ENCODE assay signal across 19 cellular contexts in the genomic region with DNA sequence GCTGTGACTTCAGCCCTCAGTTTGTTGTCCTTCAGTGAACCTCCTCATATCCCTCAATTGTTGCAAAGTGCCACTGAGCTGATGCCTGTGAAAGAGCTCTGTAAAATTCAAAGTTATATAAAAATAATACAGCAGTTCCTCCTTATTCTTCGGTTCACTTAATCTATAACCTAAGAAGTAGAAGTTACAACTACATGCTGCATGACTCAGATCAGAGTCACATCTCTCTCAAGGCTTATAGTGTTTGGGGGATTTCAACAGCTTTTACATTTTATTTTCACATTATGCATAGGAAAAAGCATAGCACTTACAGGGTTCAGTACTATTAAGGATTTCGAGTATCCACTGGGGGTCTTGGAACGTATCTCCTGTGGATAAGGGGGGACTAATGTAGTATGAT. TPM values are rescaled to one million over a fixed set of nuclear protein-coding genes. Genes with fewer than 3 reads are reported as not detected.
A peak's percentile ranks its signal among the peaks of the same experiment; 100 is the strongest.
DNase-seq lines count a peak whose midpoint lies in the region; ATAC-seq, FAIRE-seq and TF ChIP-seq lines count a peak whose summit lies in the region.
"Had no signal": no experiment of that assay in that cellular context is flagged by ENCODE, and none has a peak within 500 bp of the region (broad histone marks: within the 10 kb centered on the region; RNA-seq: fewer than 3 reads in every experiment).

No MANE protein-coding gene starts in this region.

- H3K27ac Mint-ChIP-seq in activated T-helper 17 cell treated with anti-CD3 and anti-CD28 coated beads, Interleukin-2, amount 50 U/mL, for 72 hours: no peak overlapping the region
- H3K27ac Mint-ChIP-seq: activated naive CD4-positive, alpha-beta T cell treated with anti-CD3 and anti-CD28 coated beads, Interleukin-2, amount 50 U/mL, for 24 hours; stimulated activated memory B cell treated with anti-CD40 and anti-IgM and Interleukin-4, amounts not matched to agents 10 μg/mL and 1 μg/mL and 100 μg/mL, for 72 hours had no signal

- no peak overlapping the region for H3K4me3 Mint-ChIP-seq in activated T-helper 17 cell treated with anti-CD3 and anti-CD28 coated beads, Interleukin-2, amount 50 U/mL, for 72 hours
- H3K4me3 Mint-ChIP-seq: activated naive CD4-positive, alpha-beta T cell treated with anti-CD3 and anti-CD28 coated beads, Interleukin-2, amount 50 U/mL, for 24 hours; central memory CD8-positive, alpha-beta T cell; stimulated activated memory B cell treated with anti-CD40 and anti-IgM and Interleukin-4, amounts not matched to agents 10 μg/mL and 1 μg/mL and 100 μg/mL, for 72 hours had no signal

- TF ChIP-seq POLR2A in A549 (IDR thresholded peaks at IDR 0.05; ENCODE audit: low read length): no peak

- peaks cover 12% of the 10 kb centered on the region for H3K4me1 ChIP-seq in A549
- H3K4me1 ChIP-seq: heart left ventricle had no signal

- no peak for TF ChIP-seq RAD21 in A549 (conservative IDR thresholded peaks at IDR 0.05 in 1 of 2, IDR thresholded peaks at IDR 0.05 in 1 of 2)

- WGBS in A549 (ENCODE audit: missing lambda C conversion rate): 6% methylated on average over 3 of the region's 3 CpGs

- H3K4me3 ChIP-seq in A549 (no peak overlapping the region), fibroblast of the aortic adventitia (ENCODE audit: low read depth, low read length) (no peak overlapping the region)
- H3K4me3 ChIP-seq: heart left ventricle, skin epidermis had no signal

- H3K4me2 ChIP-seq in A549: peak overlapping the region; percentile 55

- no peaks in the 10 kb centered on the region for H3K27me3 Mint-ChIP-seq in activated T-helper 17 cell treated with anti-CD3 and anti-CD28 coated beads, Interleukin-2, amount 50 U/mL, for 72 hours
- H3K27me3 Mint-ChIP-seq: activated naive CD4-positive, alpha-beta T cell treated with anti-CD3 and anti-CD28 coated beads, Interleukin-2, amount 50 U/mL, for 24 hours; central memory CD8-positive, alpha-beta T cell; stimulated activated memory B cell treated with anti-CD40 and anti-IgM and Interleukin-4, amounts not matched to agents 10 μg/mL and 1 μg/mL and 100 μg/mL, for 72 hours had no signal

- POLR2A ChIA-PET in A549 (lab: Yijun Ruan, JAX): interaction anchor here (0.9 to 1.0 kb wide), 2 partner anchors 25 to 39 kb away, joined by 3 read pairs; partner anchors contain the start of gene GCNT1

- DNase-seq in A549 (ENCODE audit: low read depth in 1 of 2, low spot score in 1 of 2) (no peak), fibroblast of the aortic adventitia (ENCODE audit: low read depth) (peak; percentile 65), middle frontal gyrus (ENCODE audit: extremely low spot score, low spot score) (no peak), GF-D8 (lab: John Stamatoyannopoulos, UW) (no peak)
- DNase-seq in activated CD4-positive, alpha-beta T cell treated with anti-CD3 and anti-CD28 coated beads for 4 hours: no peak
- DNase-seq: heart left ventricle, KBM-7, kidney, NCI-H1436 treated with DMSO at 0.1 percent for 48 hours, NCI-H446 treated with DMSO at 0.1 percent for 48 hours had no signal

- no peak for TF ChIP-seq EP300 in A549 (IDR thresholded peaks at IDR 0.05)

- no peaks in the 10 kb centered on the region for H3K36me3 Mint-ChIP-seq in activated T-helper 17 cell treated with anti-CD3 and anti-CD28 coated beads, Interleukin-2, amount 50 U/mL, for 72 hours (ENCODE audit: low read depth)
- H3K36me3 Mint-ChIP-seq: activated naive CD4-positive, alpha-beta T cell treated with anti-CD3 and anti-CD28 coated beads, Interleukin-2, amount 50 U/mL, for 24 hours; stimulated activated memory B cell treated with anti-CD40 and anti-IgM and Interleukin-4, amounts not matched to agents 10 μg/mL and 1 μg/mL and 100 μg/mL, for 72 hours had no signal

- CTCF ChIA-PET in A549 (lab: Yijun Ruan, JAX): interaction anchor here (2.9 kb wide), 1 partner anchor 14 kb away, joined by 11 read pairs; no protein-coding TSS in a partner anchor

- no peak for TF ChIP-seq CTCF in A549 (IDR thresholded peaks at IDR 0.05)
- TF ChIP-seq CTCF in fibroblast of the aortic adventitia (IDR thresholded peaks at IDR 0.05; ENCODE audit: insufficient read depth, low read length): no peak

- peaks cover 11% of the 10 kb centered on the region for H3K4me1 Mint-ChIP-seq in activated T-helper 17 cell treated with anti-CD3 and anti-CD28 coated beads, Interleukin-2, amount 50 U/mL, for 72 hours
- H3K4me1 Mint-ChIP-seq: activated naive CD4-positive, alpha-beta T cell treated with anti-CD3 and anti-CD28 coated beads, Interleukin-2, amount 50 U/mL, for 24 hours; central memory CD8-positive, alpha-beta T cell had no signal

- no peaks in the 10 kb centered on the region for H3K9me3 ChIP-seq in A549
- H3K9me3 ChIP-seq: heart left ventricle had no signal

- no peak for FAIRE-seq in A549 (lab: Jason Lieb, UNC)
- FAIRE-seq: kidney, TTC549 had no signal

- peak; percentile 69 to 80 for ATAC-seq in A549
- ATAC-seq in GM18868 (IDR thresholded peaks at IDR 0.05; ENCODE audit: unreplicated experiment): peak; percentile 28
- peak; percentile 59 for ATAC-seq in activated T-helper 17 cell treated with anti-CD3 and anti-CD28 coated beads, Interleukin-2, amount 50 U/mL, for 72 hours (replicated peaks)
- ATAC-seq in GM18861 (IDR thresholded peaks at IDR 0.05; ENCODE audit: unreplicated experiment): no peak
- ATAC-seq: HCT116, heart left ventricle had no signal

- peak overlapping the region; percentile 13 to 78; a peak in 3 of 6 replicates for H3K27ac ChIP-seq in A549
- H3K27ac ChIP-seq: heart left ventricle, skin epidermis had no signal

- H3K9me3 Mint-ChIP-seq in activated T-helper 17 cell treated with anti-CD3 and anti-CD28 coated beads, Interleukin-2, amount 50 U/mL, for 72 hours: no peaks in the 10 kb centered on the region
- H3K9me3 Mint-ChIP-seq: activated naive CD4-positive, alpha-beta T cell treated with anti-CD3 and anti-CD28 coated beads, Interleukin-2, amount 50 U/mL, for 24 hours; central memory CD8-positive, alpha-beta T cell; stimulated activated memory B cell treated with anti-CD40 and anti-IgM and Interleukin-4, amounts not matched to agents 10 μg/mL and 1 μg/mL and 100 μg/mL, for 72 hours had no signal

TF ChIP-seq in A549, 52 proteins besides CTCF, POLR2A, EP300 and RAD21:
- no peak for TF ChIP-seq KDM5A (IDR thresholded peaks at IDR 0.05)
- no peak for TF ChIP-seq MAZ (IDR thresholded peaks at IDR 0.05; ENCODE audit: borderline replicate concordance, low read depth, low read length)
- TF ChIP-seq HOXB5 (CRISPR knock-in tag; IDR thresholded peaks at IDR 0.05): no peak
- TF ChIP-seq PHF8 (IDR thresholded peaks at IDR 0.05; ENCODE audit: borderline replicate concordance, low read depth): no peak
- TF ChIP-seq CBX8 (IDR thresholded peaks at IDR 0.05): no peak
- TF ChIP-seq FOSL2 (IDR thresholded peaks at IDR 0.05): no peak
- no peak for TF ChIP-seq FOSL2 (CRISPR knock-in tag; IDR thresholded peaks at IDR 0.05)
- no peak for TF ChIP-seq RFX5 (IDR thresholded peaks at IDR 0.05)
- TF ChIP-seq ZNF302 (CRISPR knock-in tag; IDR thresholded peaks at IDR 0.05): no peak
- TF ChIP-seq PBX3 (IDR thresholded peaks at IDR 0.05): no peak
- TF ChIP-seq GATA3 (IDR thresholded peaks at IDR 0.05; ENCODE audit: borderline replicate concordance): no peak
- no peak for TF ChIP-seq POLR2AphosphoS2 (conservative IDR thresholded peaks at IDR 0.05; ENCODE audit: low read length)
- TF ChIP-seq ELK1 (IDR thresholded peaks at IDR 0.05; ENCODE audit: low read depth, low read length): no peak

RNA-seq across cellular contexts. Expression of gene GCNT1, which starts 25.1 kb away (rescaled TPM):
- polyA plus RNA-seq in A549 (2011; rRNA removed) (2.2 and 3.3 TPM in 2 replicates), A549 (2017; fragmentation: RNase III; extraction: RNeasy Plus Mini Kit Qiagen cat#74134 plus additional on column Dnase treatment) (0.85 to 1.3 TPM (median 1.0 TPM) in 3 replicates)
- 0.75 and 0.96 TPM in 2 replicates for polyA plus RNA-seq in A549 (2012; cell fraction: cytosol; rRNA removed)
- polyA plus RNA-seq in A549 (2012; cell fraction: nucleus; rRNA removed): 0.42 and 0.67 TPM in 2 replicates
- 2.0 and 5.7 TPM in 2 replicates for polyA minus RNA-seq in A549 (2011; rRNA and poly(A)+ RNA removed)
- total RNA-seq in activated T-helper 17 cell treated with anti-CD3 and anti-CD28 coated beads, Interleukin-2, amount 50 U/mL, for 72 hours: 10 to 100 TPM in 1 of 2 donors, 1 to 10 TPM in 1; 8.7 to 11.4 TPM
- 18.0 and 46.9 TPM in 2 replicates for total RNA-seq in fibroblast of the aortic adventitia (ENCODE audit: low replicate concordance)

RNA-seq across cellular contexts. Expression of gene RFK, which starts 39.6 kb away (rescaled TPM):
- polyA plus RNA-seq in A549 (2011; rRNA removed) (130 and 184 TPM in 2 replicates), A549 (2017; fragmentation: RNase III; extraction: RNeasy Plus Mini Kit Qiagen cat#74134 plus additional on column Dnase treatment) (43.1 to 56.7 TPM (median 50.5 TPM) in 3 replicates)
- polyA plus RNA-seq in A549 (2012; cell fraction: cytosol; rRNA removed): 22.4 and 34.2 TPM in 2 replicates
- polyA plus RNA-seq in A549 (2012; cell fraction: nucleus; rRNA removed): 8.7 and 11.8 TPM in 2 replicates
- 20.9 and 23.0 TPM in 2 replicates for polyA minus RNA-seq in A549 (2011; rRNA and poly(A)+ RNA removed)
- 10 to 100 TPM in 1 of 2 donors, 1 to 10 TPM in 1; 7.9 to 16.8 TPM for total RNA-seq in activated T-helper 17 cell treated with anti-CD3 and anti-CD28 coated beads, Interleukin-2, amount 50 U/mL, for 72 hours
- total RNA-seq in fibroblast of the aortic adventitia (ENCODE audit: low replicate concordance): 9.6 and 28.7 TPM in 2 replicates
